In genomic region chr5:96679293-96679692, GRCh38 we compare ENCODE assay signal across 21 cellular contexts.
"Had no signal": no experiment of that assay in that cellular context is flagged by ENCODE, and none has a peak within 500 bp of the region (broad histone marks: within the 10 kb centered on the region; RNA-seq: fewer than 3 reads in every experiment).

No MANE protein-coding gene starts in this region.

- H3K27me3 Mint-ChIP-seq: activated naive CD4-positive, alpha-beta T cell treated with anti-CD3 and anti-CD28 coated beads, Interleukin-2, amount 10 ng/mL, durations not matched to agents 7 days and 5 days; naive thymus-derived CD4-positive, alpha-beta T cell had no signal

- FAIRE-seq: pancreas had no signal

- H3K4me1 ChIP-seq: pancreas, psoas muscle, upper lobe of right lung had no signal

- ATAC-seq: activated CD8-positive, alpha-beta T cell treated with anti-CD3 and anti-CD28 coated beads, Interleukin-2, amount 10 ng/mL, durations not matched to agents 7 days and 5 days; heart right ventricle; left lobe of liver; naive thymus-derived CD4-positive, alpha-beta T cell; pancreas; psoas muscle; right cardiac atrium; stimulated activated naive CD8-positive, alpha-beta T cell treated with anti-CD3 and anti-CD28 coated beads, Interleukin-15, Interleukin-2, amounts not matched to agents 100 U/mL and 50 U/mL, for 24 hours; upper lobe of right lung had no signal

- H3K9me3 ChIP-seq: heart right ventricle, pancreas, psoas muscle, thyroid gland, upper lobe of right lung had no signal

- H3K4me3 ChIP-seq: coronary artery, heart right ventricle, lung, pancreas, psoas muscle, thyroid gland, upper lobe of right lung had no signal

- H3K36me3 ChIP-seq: pancreas, thyroid gland had no signal

- DNase-seq: activated CD4-positive, alpha-beta T cell treated with anti-CD3 and anti-CD28 coated beads for 1 hour; activated CD4-positive, alpha-beta T cell treated with anti-CD3 and anti-CD28 coated beads, Interleukin-2, amount 50 U/mL, for 1 hour; activated CD8-positive, alpha-beta T cell treated with anti-CD3 and anti-CD28 coated beads, Interleukin-2, amount 10 ng/mL, durations not matched to agents 7 days and 5 days; activated effector memory CD4-positive, alpha-beta T cell treated with anti-CD3 and anti-CD28 coated beads, Interleukin-2, amount 50 U/mL, for 16 hours; activated naive CD4-positive, alpha-beta T cell treated with anti-CD3 and anti-CD28 coated beads, Interleukin-2, amount 10 ng/mL, durations not matched to agents 7 days and 5 days; activated T-cell treated with anti-CD3 and anti-CD28 coated beads, Interleukin-2, amount 50 U/mL, for 1 hour; amygdala; cerebellar nuclear complex; heart right ventricle; naive thymus-derived CD4-positive, alpha-beta T cell; pancreas; psoas muscle; right cardiac atrium; stimulated activated CD4-positive, alpha-beta T cell treated with anti-CD3 and anti-CD28 coated beads, Interleukin-12 subunit alpha, Interleukin-12 subunit beta, amount 100 ng/mL, for 4 hours; stimulated activated CD4-positive, alpha-beta T cell treated with anti-CD3 and anti-CD28 coated beads, Interleukin-4, amount 100 ng/mL, for 4 hours; stimulated activated naive CD8-positive, alpha-beta T cell treated with anti-CD3 and anti-CD28 coated beads, Interleukin-15, Interleukin-2, amounts not matched to agents 100 U/mL and 50 U/mL, for 24 hours; thyroid gland; upper lobe of right lung had no signal

- H3K4me1 Mint-ChIP-seq: activated naive CD4-positive, alpha-beta T cell treated with anti-CD3 and anti-CD28 coated beads, Interleukin-2, amount 10 ng/mL, durations not matched to agents 7 days and 5 days had no signal

- H3K4me3 Mint-ChIP-seq: activated CD8-positive, alpha-beta T cell treated with anti-CD3 and anti-CD28 coated beads, Interleukin-2, amount 10 ng/mL, durations not matched to agents 7 days and 5 days; activated naive CD4-positive, alpha-beta T cell treated with anti-CD3 and anti-CD28 coated beads, Interleukin-2, amount 10 ng/mL, durations not matched to agents 7 days and 5 days; naive thymus-derived CD4-positive, alpha-beta T cell had no signal

- H3K27ac ChIP-seq: coronary artery, heart right ventricle, pancreas, psoas muscle, thyroid gland, upper lobe of right lung had no signal

- H3K27me3 ChIP-seq: heart right ventricle, pancreas, thyroid gland, upper lobe of right lung had no signal

- H3K27ac Mint-ChIP-seq: activated CD8-positive, alpha-beta T cell treated with anti-CD3 and anti-CD28 coated beads, Interleukin-2, amount 10 ng/mL, durations not matched to agents 7 days and 5 days; activated naive CD4-positive, alpha-beta T cell treated with anti-CD3 and anti-CD28 coated beads, Interleukin-2, amount 10 ng/mL, durations not matched to agents 7 days and 5 days; naive thymus-derived CD4-positive, alpha-beta T cell had no signal

- H3K9me3 Mint-ChIP-seq: activated naive CD4-positive, alpha-beta T cell treated with anti-CD3 and anti-CD28 coated beads, Interleukin-2, amount 10 ng/mL, durations not matched to agents 7 days and 5 days; naive thymus-derived CD4-positive, alpha-beta T cell had no signal
